Comparison of ENCODE assay signal across 17 cellular contexts in the genomic region with DNA sequence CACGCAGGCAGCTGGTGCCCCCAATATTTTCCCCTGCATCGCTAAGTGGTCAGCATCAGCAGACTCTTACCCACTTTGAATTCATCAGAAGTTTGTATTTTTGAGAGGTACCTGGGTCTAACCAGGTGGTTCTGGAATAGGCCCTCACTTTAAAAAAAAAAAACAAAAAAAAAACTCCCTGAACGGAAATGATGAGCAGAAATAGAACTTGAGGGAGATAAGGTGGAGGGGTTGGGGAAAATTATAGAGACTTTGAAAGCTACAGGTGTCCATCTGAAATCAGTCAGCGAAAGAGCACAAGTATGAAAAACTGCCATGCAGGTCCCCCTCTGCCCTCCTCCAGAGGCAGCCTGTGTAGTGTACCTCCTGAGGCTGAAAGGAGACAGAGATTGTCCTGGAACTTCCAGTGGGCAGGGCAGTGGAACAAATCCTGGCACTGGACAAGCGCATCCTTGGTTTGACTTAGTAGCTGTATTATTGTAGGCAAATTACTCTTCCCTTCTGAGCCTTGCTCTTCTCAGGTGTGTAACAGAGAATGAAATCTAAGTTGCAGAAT. TPM values are rescaled to one million over a fixed set of nuclear protein-coding genes. Genes with fewer than 3 reads are reported as not detected.
DNase-seq lines count a peak whose midpoint lies in the region; ATAC-seq and TF ChIP-seq lines count a peak whose summit lies in the region.
"Had no signal": no experiment of that assay in that cellular context is flagged by ENCODE, and none has a peak within 500 bp of the region (broad histone marks: within the 10 kb centered on the region; RNA-seq: fewer than 3 reads in every experiment).

No MANE protein-coding gene starts in this region.

- intact Hi-C loops in activated CD4-positive, alpha-beta T cell treated with anti-CD3 and anti-CD28 coated beads, Interleukin-2, amount 10 ng/mL, durations not matched to agents 24 days and 14 days (cut with micrococcal nuclease) = loop anchor here (5.0 kb wide), 1 partner anchor 57 kb away; the partner anchor contains the start of gene LY9
- intact Hi-C loops in left lung (cut with DNase I) = no loop called here

- no peak for TF ChIP-seq CTCF in left lung (IDR thresholded peaks at IDR 0.05)
- no peak for TF ChIP-seq CTCF in coronary artery (IDR thresholded peaks at IDR 0.05)

- H3K27me3 Mint-ChIP-seq in activated CD4-positive, alpha-beta T cell treated with anti-CD3 and anti-CD28 coated beads, Interleukin-2, amount 10 ng/mL, durations not matched to agents 24 days and 14 days = no peaks in the 10 kb centered on the region
- H3K27me3 Mint-ChIP-seq in activated naive CD8-positive, alpha-beta T cell treated with anti-CD3 and anti-CD28 coated beads for 36 hours = no peaks in the 10 kb centered on the region
- no peaks in the 10 kb centered on the region for H3K27me3 Mint-ChIP-seq in stimulated activated naive B cell treated with anti-CD40 and anti-IgM and Interleukin-4, amounts not matched to agents 10 μg/mL and 1 μg/mL and 100 μg/mL, for 72 hours
- H3K27me3 Mint-ChIP-seq: dendritic cell treated with granulocyte-macrophage colony-stimulating factor and Interleukin-4, amounts not matched to agents 40 ng/mL and 50 ng/mL, for 4 days had no signal

- peaks cover 61% of the 10 kb centered on the region for H3K4me1 Mint-ChIP-seq in activated CD4-positive, alpha-beta T cell treated with anti-CD3 and anti-CD28 coated beads, Interleukin-2, amount 10 ng/mL, durations not matched to agents 24 days and 14 days
- peaks cover 71% of the 10 kb centered on the region for H3K4me1 Mint-ChIP-seq in activated naive CD8-positive, alpha-beta T cell treated with anti-CD3 and anti-CD28 coated beads for 36 hours
- H3K4me1 Mint-ChIP-seq in stimulated activated naive B cell treated with anti-CD40 and anti-IgM and Interleukin-4, amounts not matched to agents 10 μg/mL and 1 μg/mL and 100 μg/mL, for 72 hours = peaks cover 44 to 72% of the 10 kb centered on the region in 2 donors

- H3K4me3 ChIP-seq in left lung = peak overlapping the region in 1 of 2 donors; percentile 43
- H3K4me3 ChIP-seq in coronary artery = no peak overlapping the region
- H3K4me3 ChIP-seq: right lobe of liver, thyroid gland had no signal

- peaks cover 0 to 12% of the 10 kb centered on the region in 2 donors for H3K9me3 ChIP-seq in left lung
- H3K9me3 ChIP-seq: thyroid gland had no signal

- H3K27ac ChIP-seq in left lung (no peak overlapping the region), coronary artery (no peak overlapping the region)
- H3K27ac ChIP-seq: thyroid gland had no signal

- ATAC-seq in HG02642 (IDR thresholded peaks at IDR 0.05; ENCODE audit: poor library complexity, unreplicated experiment) (peak; percentile 35), left lung (no peak)
- peak; percentile 2 to 4 for ATAC-seq in stimulated activated naive B cell treated with anti-CD40 and anti-IgM and Interleukin-4, amounts not matched to agents 10 μg/mL and 1 μg/mL and 100 μg/mL, for 72 hours (replicated peaks)
- ATAC-seq: HCT116, Panc1, right lobe of liver had no signal

- peak overlapping the region; percentile 55 for H3K4me3 Mint-ChIP-seq in activated CD4-positive, alpha-beta T cell treated with anti-CD3 and anti-CD28 coated beads, Interleukin-2, amount 10 ng/mL, durations not matched to agents 24 days and 14 days
- H3K4me3 Mint-ChIP-seq in activated naive CD8-positive, alpha-beta T cell treated with anti-CD3 and anti-CD28 coated beads for 36 hours = peak overlapping the region; percentile 89
- H3K4me3 Mint-ChIP-seq in stimulated activated naive B cell treated with anti-CD40 and anti-IgM and Interleukin-4, amounts not matched to agents 10 μg/mL and 1 μg/mL and 100 μg/mL, for 72 hours = peak overlapping the region; percentile 82 to 85

- H3K4me1 ChIP-seq in left lung = peaks cover 0 to 52% of the 10 kb centered on the region in 2 donors
- H3K4me1 ChIP-seq: right lobe of liver, thyroid gland had no signal

- peaks cover 37% of the 10 kb centered on the region for H3K36me3 Mint-ChIP-seq in activated CD4-positive, alpha-beta T cell treated with anti-CD3 and anti-CD28 coated beads, Interleukin-2, amount 10 ng/mL, durations not matched to agents 24 days and 14 days (ENCODE audit: low read depth)
- peaks cover 83% of the 10 kb centered on the region for H3K36me3 Mint-ChIP-seq in activated naive CD8-positive, alpha-beta T cell treated with anti-CD3 and anti-CD28 coated beads for 36 hours
- peaks cover 50 to 74% of the 10 kb centered on the region in 2 donors for H3K36me3 Mint-ChIP-seq in stimulated activated naive B cell treated with anti-CD40 and anti-IgM and Interleukin-4, amounts not matched to agents 10 μg/mL and 1 μg/mL and 100 μg/mL, for 72 hours

- H3K27ac Mint-ChIP-seq in activated CD4-positive, alpha-beta T cell treated with anti-CD3 and anti-CD28 coated beads, Interleukin-2, amount 10 ng/mL, durations not matched to agents 24 days and 14 days = peak overlapping the region; percentile 39
- H3K27ac Mint-ChIP-seq in activated naive CD8-positive, alpha-beta T cell treated with anti-CD3 and anti-CD28 coated beads for 36 hours = peak overlapping the region; percentile 94
- H3K27ac Mint-ChIP-seq in stimulated activated naive B cell treated with anti-CD40 and anti-IgM and Interleukin-4, amounts not matched to agents 10 μg/mL and 1 μg/mL and 100 μg/mL, for 72 hours = peak overlapping the region; percentile 91

- peaks cover 12% of the 10 kb centered on the region for H3K9me3 Mint-ChIP-seq in activated CD4-positive, alpha-beta T cell treated with anti-CD3 and anti-CD28 coated beads, Interleukin-2, amount 10 ng/mL, durations not matched to agents 24 days and 14 days
- peaks cover 22% of the 10 kb centered on the region for H3K9me3 Mint-ChIP-seq in activated naive CD8-positive, alpha-beta T cell treated with anti-CD3 and anti-CD28 coated beads for 36 hours
- H3K9me3 Mint-ChIP-seq in stimulated activated naive B cell treated with anti-CD40 and anti-IgM and Interleukin-4, amounts not matched to agents 10 μg/mL and 1 μg/mL and 100 μg/mL, for 72 hours = peaks cover 5 to 9% of the 10 kb centered on the region in 2 donors

- H3K27me3 ChIP-seq in left lung = no peaks in the 10 kb centered on the region
- H3K27me3 ChIP-seq: right lobe of liver, thyroid gland had no signal

- H3K36me3 ChIP-seq in left lung = no peaks in the 10 kb centered on the region
- H3K36me3 ChIP-seq: right lobe of liver, thyroid gland had no signal

- no peak for DNase-seq in activated CD4-positive, alpha-beta T cell treated with anti-CD3 and anti-CD28 coated beads, Interleukin-2, amount 10 ng/mL, durations not matched to agents 24 days and 14 days
- no peak for DNase-seq in activated CD4-positive, alpha-beta T cell treated with anti-CD3 and anti-CD28 coated beads for 1 hour
- DNase-seq in activated naive CD8-positive, alpha-beta T cell treated with anti-CD3 and anti-CD28 coated beads for 36 hours = no peak
- DNase-seq in stimulated activated naive B cell treated with anti-CD40 and anti-IgM and Interleukin-4, amounts not matched to agents 10 μg/mL and 1 μg/mL and 100 μg/mL, for 72 hours = no peak
- DNase-seq in left lung (no peak), coronary artery (ENCODE audit: low spot score) (no peak), cortex of kidney (lab: John Stamatoyannopoulos, UW) (no peak)
- DNase-seq: activated CD4-positive, CD25-positive, alpha-beta regulatory T cell; mesendoderm; NCI-H2081; NCI-H526 treated with DMSO at 0.1 percent for 48 hours; right lobe of liver; thyroid gland had no signal

RNA-seq across cellular contexts. Expression of gene SLAMF7, which starts 1.2 kb away (rescaled TPM):
- total RNA-seq in activated CD4-positive, alpha-beta T cell treated with anti-CD3 and anti-CD28 coated beads, Interleukin-2, amount 10 ng/mL, durations not matched to agents 24 days and 14 days = 18.4 and 20.7 TPM in 2 replicates
- 100 to 1,000 TPM; 152 to 162 TPM for total RNA-seq in activated naive CD8-positive, alpha-beta T cell treated with anti-CD3 and anti-CD28 coated beads for 36 hours
- 10 to 100 TPM; 16.9 to 33.8 TPM for total RNA-seq in left lung

RNA-seq across cellular contexts. Expression of gene CD48, which starts 28.6 kb away (rescaled TPM):
- 206 and 208 TPM in 2 replicates for total RNA-seq in activated CD4-positive, alpha-beta T cell treated with anti-CD3 and anti-CD28 coated beads, Interleukin-2, amount 10 ng/mL, durations not matched to agents 24 days and 14 days
- 100 to 1,000 TPM; 376 to 385 TPM for total RNA-seq in activated naive CD8-positive, alpha-beta T cell treated with anti-CD3 and anti-CD28 coated beads for 36 hours
- total RNA-seq in left lung = 10 to 100 TPM in 1 of 2 donors, 1 to 10 TPM in 1; 9.9 to 35.5 TPM

RNA-seq across cellular contexts. Expression of gene LY9, which starts 55.8 kb away (rescaled TPM):
- 0.30 and 0.85 TPM in 2 replicates for total RNA-seq in activated CD4-positive, alpha-beta T cell treated with anti-CD3 and anti-CD28 coated beads, Interleukin-2, amount 10 ng/mL, durations not matched to agents 24 days and 14 days
- total RNA-seq in activated naive CD8-positive, alpha-beta T cell treated with anti-CD3 and anti-CD28 coated beads for 36 hours = 10 to 100 TPM; 28.3 to 29.0 TPM
- total RNA-seq in left lung = 1 to 10 TPM in 1 of 2 donors, under 1 TPM in 1; 0.82 to 2.5 TPM

Comparison
In these comparisons a context has a peak if more than half of its experiments do, and no peak if none do; other contexts are left out.
1. H3K27ac Mint-ChIP-seq: peak in every context shown above with its lines; median percentile 94 in activated naive CD8-positive, alpha-beta T cell treated with anti-CD3 and anti-CD28 coated beads for 36 hours; 91 in stimulated activated naive B cell treated with anti-CD40 and anti-IgM and Interleukin-4, amounts not matched to agents 10 μg/mL and 1 μg/mL and 100 μg/mL, for 72 hours; 39 in activated CD4-positive, alpha-beta T cell treated with anti-CD3 and anti-CD28 coated beads, Interleukin-2, amount 10 ng/mL, durations not matched to agents 24 days and 14 days.
2. RNA of gene LY9, which starts 55.8 kb away (total RNA-seq): 28.3 to 29.0 TPM in activated naive CD8-positive, alpha-beta T cell treated with anti-CD3 and anti-CD28 coated beads for 36 hours; 0.82 to 2.5 TPM in left lung and 0.30 to 0.85 TPM in activated CD4-positive, alpha-beta T cell treated with anti-CD3 and anti-CD28 coated beads, Interleukin-2, amount 10 ng/mL, durations not matched to agents 24 days and 14 days; every median in the first group is over 4 times any median in the second.
3. Peak in every context shown above with its lines, with median percentiles within 50 percentile points of each other: H3K4me3 Mint-ChIP-seq.